ENCODE assay signal across 27 cellular contexts in the genomic region with DNA sequence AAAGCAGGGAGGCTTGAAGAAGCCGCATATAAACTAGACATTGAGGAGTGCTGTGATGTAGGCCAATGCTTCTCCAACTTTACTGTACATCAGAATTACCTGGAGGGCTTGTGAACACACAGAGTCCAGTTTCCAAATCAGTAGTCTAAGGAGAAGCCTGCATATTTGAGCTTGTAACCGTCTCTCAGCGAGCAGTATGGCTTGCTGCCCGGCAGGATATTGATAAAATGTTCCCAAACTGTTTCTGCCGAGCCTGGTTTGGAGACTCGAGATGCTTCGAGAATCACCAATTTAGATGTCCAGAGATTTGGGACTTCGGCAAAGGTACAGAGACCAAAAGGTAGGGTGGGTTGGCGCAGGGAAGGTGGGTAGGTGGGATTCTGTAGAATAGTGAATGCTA.
"Had no signal": no experiment of that assay in that cellular context is flagged by ENCODE, and none has a peak within 500 bp of the region (broad histone marks: within the 10 kb centered on the region; RNA-seq: fewer than 3 reads in every experiment).

No MANE protein-coding gene starts in this region.

- H3K4me3 ChIP-seq: esophagus muscularis mucosa, stomach, suprapubic skin, tibial nerve, vagina had no signal

- FAIRE-seq: astrocyte, frontal cortex, islet of Langerhans, TTC549 had no signal

- H3K9me3 ChIP-seq: esophagus muscularis mucosa, stomach, suprapubic skin, tibial nerve, vagina had no signal

- H3K36me3 ChIP-seq: brain microvascular endothelial cell, esophagus muscularis mucosa, stomach, suprapubic skin, tibial nerve, vagina had no signal

- H3K27ac ChIP-seq: brain microvascular endothelial cell, esophagus muscularis mucosa, stomach, suprapubic skin, tibial nerve, vagina, VCaP had no signal

- DNase-seq: activated CD4-positive, alpha-beta T cell treated with anti-CD3 and anti-CD28 coated beads for 4 hours; activated CD4-positive, alpha-beta T cell treated with anti-CD3 and anti-CD28 coated beads, Interleukin-2, amount 50 U/mL, for 4 hours; activated CD8-positive, alpha-beta memory T cell treated with anti-CD3 and anti-CD28 coated beads, Interleukin-2, amount 50 U/mL, for 4 hours; activated effector memory CD4-positive, alpha-beta T cell treated with anti-CD3 and anti-CD28 coated beads, Interleukin-2, amount 50 U/mL, for 16 hours; activated naive CD4-positive, alpha-beta T cell treated with anti-CD3 and anti-CD28 coated beads for 36 hours; activated naive CD8-positive, alpha-beta T cell treated with anti-CD3 and anti-CD28 coated beads, Interleukin-2, amount 10 ng/mL, durations not matched to agents 7 days and 5 days; activated T-cell treated with anti-CD3 and anti-CD28 coated beads, Interleukin-2, amount 50 U/mL, for 1 hour; amniotic stem cell; brain microvascular endothelial cell; caudate nucleus; endodermal cell; naive thymus-derived CD8-positive, alpha-beta T cell; stimulated activated CD4-positive, alpha-beta T cell treated with anti-CD3 and anti-CD28 coated beads, Interleukin-15, amount 100 ng/mL, for 24 hours; stimulated activated CD4-positive, alpha-beta T cell treated with anti-CD3 and anti-CD28 coated beads, Interleukin-2, amount 100 ng/mL, for 24 hours; stimulated activated naive B cell treated with anti-CD40 and anti-IgM and Interleukin-4, amounts not matched to agents 10 μg/mL and 1 μg/mL and 100 μg/mL, for 72 hours; stomach; SW 1271; T-helper 9 cell had no signal

- H3K27me3 ChIP-seq: brain microvascular endothelial cell, esophagus muscularis mucosa, stomach, suprapubic skin, tibial nerve, vagina had no signal

- H3K4me1 ChIP-seq: esophagus muscularis mucosa, tibial nerve, vagina had no signal
